Comparison of ENCODE assay signal across 1 cellular context in the genomic region with DNA sequence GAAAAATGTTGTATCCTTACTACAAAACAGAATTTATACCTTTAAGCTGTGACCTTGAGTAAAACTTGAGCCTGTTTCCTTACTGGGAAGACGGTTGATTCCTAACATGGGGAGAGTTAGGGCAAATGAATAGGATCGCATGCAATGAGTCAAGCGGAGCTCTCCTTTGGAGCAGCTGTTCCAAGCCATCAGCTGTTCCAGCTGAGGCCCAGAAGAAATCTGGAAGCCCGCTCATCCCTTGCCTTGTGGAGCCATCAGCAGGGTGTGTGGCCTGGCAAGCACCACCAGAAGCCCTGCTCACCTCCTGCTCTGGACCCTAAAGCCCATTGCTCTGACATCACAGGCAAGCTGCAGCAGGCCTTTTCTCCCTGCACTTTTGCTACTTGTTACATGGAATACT.
TF ChIP-seq lines count a peak whose summit lies in the region.

No MANE protein-coding gene starts in this region.

TF ChIP-seq in K562, 482 proteins besides CTCF, POLR2A, EP300 and RAD21:
- TF ChIP-seq, protein P1, sequence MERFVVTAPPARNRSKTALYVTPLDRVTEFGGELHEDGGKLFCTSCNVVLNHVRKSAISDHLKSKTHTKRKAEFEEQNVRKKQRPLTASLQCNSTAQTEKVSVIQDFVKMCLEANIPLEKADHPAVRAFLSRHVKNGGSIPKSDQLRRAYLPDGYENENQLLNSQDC (CRISPR knock-in tag; IDR thresholded peaks at IDR 0.05): no peak
- TF ChIP-seq ZNF224 (CRISPR knock-in tag; IDR thresholded peaks at IDR 0.05): no peak
- TF ChIP-seq, protein P2, sequence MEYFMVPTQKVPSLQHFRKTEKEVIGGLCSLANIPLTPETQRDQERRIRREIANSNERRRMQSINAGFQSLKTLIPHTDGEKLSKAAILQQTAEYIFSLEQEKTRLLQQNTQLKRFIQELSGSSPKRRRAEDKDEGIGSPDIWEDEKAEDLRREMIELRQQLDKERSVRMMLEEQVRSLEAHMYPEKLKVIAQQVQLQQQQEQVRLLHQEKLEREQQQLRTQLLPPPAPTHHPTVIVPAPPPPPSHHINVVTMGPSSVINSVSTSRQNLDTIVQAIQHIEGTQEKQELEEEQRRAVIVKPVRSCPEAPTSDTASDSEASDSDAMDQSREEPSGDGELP (CRISPR knock-in tag; IDR thresholded peaks at IDR 0.05; ENCODE audit: borderline replicate concordance): peak; percentile 19; the same call in 1 of the 2 replicates
- TF ChIP-seq, protein P3, sequence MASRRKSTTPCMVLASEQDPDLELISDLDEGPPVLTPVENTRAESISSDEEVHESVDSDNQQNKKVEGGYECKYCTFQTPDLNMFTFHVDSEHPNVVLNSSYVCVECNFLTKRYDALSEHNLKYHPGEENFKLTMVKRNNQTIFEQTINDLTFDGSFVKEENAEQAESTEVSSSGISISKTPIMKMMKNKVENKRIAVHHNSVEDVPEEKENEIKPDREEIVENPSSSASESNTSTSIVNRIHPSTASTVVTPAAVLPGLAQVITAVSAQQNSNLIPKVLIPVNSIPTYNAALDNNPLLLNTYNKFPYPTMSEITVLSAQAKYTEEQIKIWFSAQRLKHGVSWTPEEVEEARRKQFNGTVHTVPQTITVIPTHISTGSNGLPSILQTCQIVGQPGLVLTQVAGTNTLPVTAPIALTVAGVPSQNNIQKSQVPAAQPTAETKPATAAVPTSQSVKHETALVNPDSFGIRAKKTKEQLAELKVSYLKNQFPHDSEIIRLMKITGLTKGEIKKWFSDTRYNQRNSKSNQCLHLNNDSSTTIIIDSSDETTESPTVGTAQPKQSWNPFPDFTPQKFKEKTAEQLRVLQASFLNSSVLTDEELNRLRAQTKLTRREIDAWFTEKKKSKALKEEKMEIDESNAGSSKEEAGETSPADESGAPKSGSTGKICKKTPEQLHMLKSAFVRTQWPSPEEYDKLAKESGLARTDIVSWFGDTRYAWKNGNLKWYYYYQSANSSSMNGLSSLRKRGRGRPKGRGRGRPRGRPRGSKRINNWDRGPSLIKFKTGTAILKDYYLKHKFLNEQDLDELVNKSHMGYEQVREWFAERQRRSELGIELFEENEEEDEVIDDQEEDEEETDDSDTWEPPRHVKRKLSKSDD (conservative IDR thresholded peaks at IDR 0.05; ENCODE audit: low read length): no peak
- TF ChIP-seq KLF1 (tag; IDR thresholded peaks at IDR 0.05): no peak
